4 cellular contexts compared by ENCODE assay signal in genomic region chr4:64334964-64335363, GRCh38.
"Had no signal": no experiment of that assay in that cellular context is flagged by ENCODE, and none has a peak within 500 bp of the region (broad histone marks: within the 10 kb centered on the region; RNA-seq: fewer than 3 reads in every experiment).

No MANE protein-coding gene starts in this region.

- DNase-seq: H9, HCEC 1CT, IMR-90 had no signal

- H3K4me3 ChIP-seq: GM23338 had no signal

- H3K4me3 Mint-ChIP-seq: GM23338, H9 had no signal

- ATAC-seq: GM23338 had no signal

- H3K27ac Mint-ChIP-seq: GM23338, H9 had no signal

- H3K4me1 Mint-ChIP-seq: GM23338, H9 had no signal
